Comparison of ENCODE assay signal across 9 cellular contexts in the genomic region with DNA sequence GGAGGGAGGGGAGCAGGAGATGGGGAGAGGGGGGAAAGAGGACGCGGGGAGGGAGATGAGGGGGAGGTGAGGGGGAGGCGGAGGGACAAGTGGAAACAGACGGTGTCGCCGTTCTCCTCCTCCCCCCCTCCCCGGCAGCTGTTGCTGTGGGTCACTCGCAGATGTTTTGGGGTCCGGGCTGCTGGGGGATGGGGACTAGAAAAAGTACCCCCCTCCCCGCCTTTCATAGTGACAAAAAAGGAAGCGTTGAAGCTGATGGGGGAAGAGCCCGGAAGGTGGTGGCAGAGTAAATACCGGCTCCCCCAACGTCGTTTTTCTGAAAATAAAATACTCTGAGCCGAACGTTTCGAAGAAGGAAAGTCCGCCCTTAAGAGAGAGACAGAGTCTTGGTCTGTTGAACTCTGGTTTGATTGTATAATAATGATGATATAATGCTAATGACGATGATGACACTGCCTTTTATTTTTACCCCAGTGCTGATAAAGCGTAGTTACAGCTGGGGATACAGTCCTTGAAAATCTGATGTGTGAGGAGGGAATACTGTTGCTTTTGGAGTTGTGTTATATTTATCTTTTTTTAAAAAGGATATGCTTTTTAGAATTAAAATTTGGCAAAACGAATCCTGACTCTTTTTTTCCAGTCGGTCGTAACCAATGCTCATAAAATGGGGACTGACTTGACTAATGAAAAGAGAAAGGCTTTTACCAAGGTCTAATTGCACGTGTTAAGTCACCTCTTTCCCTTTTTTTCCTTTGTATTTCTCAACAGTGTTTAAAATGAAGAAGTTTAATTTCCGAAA. TPM values are rescaled to one million over a fixed set of nuclear protein-coding genes. Genes with fewer than 3 reads are reported as not detected.
DNase-seq lines count a peak whose midpoint lies in the region; ATAC-seq, FAIRE-seq and TF ChIP-seq lines count a peak whose summit lies in the region.
"Had no signal": no experiment of that assay in that cellular context is flagged by ENCODE, and none has a peak within 500 bp of the region (broad histone marks: within the 10 kb centered on the region; RNA-seq: fewer than 3 reads in every experiment).

No MANE protein-coding gene starts in this region.

- H3K27ac ChIP-seq in BLaER1 (peak overlapping the region; percentile 75), neural cell (ENCODE audit: low read length) (peak overlapping the region; percentile 74)

- H3K4me3 Mint-ChIP-seq in HFFc6, result peak overlapping the region; percentile 52; the same call in 1 of the 2 replicates

- H3K27ac Mint-ChIP-seq in HFFc6, result no peak overlapping the region

- no peak for TF ChIP-seq RAD21 in neural cell (conservative IDR thresholded peaks at IDR 0.05)

- DNase-seq in HFFc6 (no peak), bronchial epithelial cell (ENCODE audit: low read depth) (no peak), GM10266 (ENCODE audit: extremely low spot score) (no peak)
- no peak for DNase-seq in activated CD4-positive, CD25-positive, alpha-beta regulatory T cell (lab: John Stamatoyannopoulos, UW)
- DNase-seq: activated CD8-positive, alpha-beta memory T cell treated with anti-CD3 and anti-CD28 coated beads, Interleukin-2, amount 10 ng/mL, durations not matched to agents 7 days and 5 days had no signal

- H3K9me3 ChIP-seq in BLaER1 (no peaks in the 10 kb centered on the region), neural cell (ENCODE audit: low read length) (no peaks in the 10 kb centered on the region)

- H3K4me1 ChIP-seq in BLaER1, result peaks cover 33% of the 10 kb centered on the region

- H3K9ac ChIP-seq in BLaER1, result peak overlapping the region; percentile 74
- peak overlapping the region; percentile 79 for H3K9ac ChIP-seq in neural cell (ENCODE audit: low read length)

- no peaks in the 10 kb centered on the region for H3K9me2 ChIP-seq in neural cell (ENCODE audit: insufficient read depth, low read length)

- peaks cover 4% of the 10 kb centered on the region for H3K79me2 ChIP-seq in neural cell (replicated peaks; ENCODE audit: insufficient read depth, low read length)

- no peaks in the 10 kb centered on the region for H3K9me3 Mint-ChIP-seq in HFFc6

- H3K27me3 Mint-ChIP-seq in HFFc6 (ENCODE audit: insufficient read depth), result peaks cover 24% of the 10 kb centered on the region

- H3K4me1 Mint-ChIP-seq in HFFc6 (ENCODE audit: low read depth), result peaks cover 11% of the 10 kb centered on the region

- FAIRE-seq in bronchial epithelial cell (lab: Jason Lieb, UNC), result no peak

- H3K27me3 ChIP-seq in BLaER1 (no peaks in the 10 kb centered on the region), bronchial epithelial cell (ENCODE audit: control insufficient read depth, insufficient read depth, low read length) (peaks cover 14% of the 10 kb centered on the region), neural cell (ENCODE audit: insufficient read depth, low read depth, low read length) (no peaks in the 10 kb centered on the region)

- peak overlapping the region; percentile 52 for H2AFZ ChIP-seq in neural cell (ENCODE audit: low read depth, low read length)

- H4K20me1 ChIP-seq in BLaER1, result no peaks in the 10 kb centered on the region
- no peaks in the 10 kb centered on the region for H4K20me1 ChIP-seq in neural cell (ENCODE audit: insufficient read depth)

- ATAC-seq in GM21360 (IDR thresholded peaks at IDR 0.05; ENCODE audit: unreplicated experiment) (no peak), HG03108 (IDR thresholded peaks at IDR 0.05; ENCODE audit: unreplicated experiment) (no peak)

- TF ChIP-seq EP300 in neural cell (conservative IDR thresholded peaks at IDR 0.05; ENCODE audit: poor library complexity, severe bottlenecking), result no peak

- TF ChIP-seq CTCF in HFFc6 (IDR thresholded peaks at IDR 0.05), result no peak
- no peak for TF ChIP-seq CTCF in bronchial epithelial cell (IDR thresholded peaks at IDR 0.05; ENCODE audit: insufficient read depth, low read length, severe bottlenecking)
- no peak for TF ChIP-seq CTCF in neural cell (IDR thresholded peaks at IDR 0.05; ENCODE audit: poor library complexity, severe bottlenecking)
- no peak for TF ChIP-seq CTCF in GM10266 (IDR thresholded peaks at IDR 0.05; ENCODE audit: control insufficient read depth, insufficient read depth, low read depth, missing control alignments)

- H3K4me3 ChIP-seq in BLaER1, result peak overlapping the region; percentile 81
- peak overlapping the region; percentile 30 for H3K4me3 ChIP-seq in bronchial epithelial cell (ENCODE audit: low read depth, low read length)
- peak overlapping the region; percentile 81 for H3K4me3 ChIP-seq in neural cell (ENCODE audit: low read length)

- peak overlapping the region; percentile 84 for H3K4me2 ChIP-seq in BLaER1
- peak overlapping the region; percentile 71 for H3K4me2 ChIP-seq in neural cell (ENCODE audit: low read length)

- no peaks in the 10 kb centered on the region for H3F3A ChIP-seq in neural cell (ENCODE audit: insufficient read depth, low read length, poor library complexity, severe bottlenecking)

- H3K36me3 ChIP-seq in BLaER1 (no peaks in the 10 kb centered on the region), bronchial epithelial cell (ENCODE audit: control insufficient read depth, insufficient read depth, low read length) (no peaks in the 10 kb centered on the region), neural cell (ENCODE audit: insufficient read depth, low read length) (no peaks in the 10 kb centered on the region)

- H3K36me3 Mint-ChIP-seq in HFFc6 (ENCODE audit: low read depth), result no peaks in the 10 kb centered on the region
- H3K36me3 Mint-ChIP-seq: activated CD8-positive, alpha-beta memory T cell treated with anti-CD3 and anti-CD28 coated beads, Interleukin-2, amount 10 ng/mL, durations not matched to agents 7 days and 5 days had no signal

TF ChIP-seq in neural cell, 6 proteins besides CTCF, POLR2A, EP300 and RAD21:
- TF ChIP-seq REST (IDR thresholded peaks at IDR 0.05; ENCODE audit: borderline replicate concordance) (no peak), SMC3 (conservative IDR thresholded peaks at IDR 0.05; ENCODE audit: poor library complexity) (no peak), TAF1 (IDR thresholded peaks at IDR 0.05; ENCODE audit: low read depth) (no peak), EZH2 (IDR thresholded peaks at IDR 0.05; ENCODE audit: borderline replicate concordance, insufficient read depth, low read length, poor library complexity, severe bottlenecking) (no peak)

RNA-seq across cellular contexts. Expression of gene STXBP5L, which starts 1.0 kb away (rescaled TPM):
- total RNA-seq in HFFc6 (2021; fragmentation: NEBNext Ultra II Directional; extraction: Animal tissue kit (Norgen Biotek cat#: 25700)), result under 1 TPM in 2 of 6 experiments, not detected in 4; 0.07 to 0.09 TPM
- not detected in 2 replicates for total RNA-seq in bronchial epithelial cell
- 7.6 and 9.3 TPM in 2 replicates for polyA plus RNA-seq in neural cell
- 36.5 and 40.1 TPM in 2 replicates for polyA minus RNA-seq in neural cell
- total RNA-seq: activated CD8-positive, alpha-beta memory T cell treated with anti-CD3 and anti-CD28 coated beads, Interleukin-2, amount 10 ng/mL, durations not matched to agents 7 days and 5 days had no signal

Comparison
In these comparisons a context has a peak if more than half of its experiments do, and no peak if none do; other contexts are left out.
1. H3K4me3 ChIP-seq: peak in every context shown above with its lines; median percentile 81 in BLaER1; 81 in neural cell; 30 in bronchial epithelial cell.